In genomic region chr3:33057320-33058298, GRCh38 we compare ENCODE assay signal across 14 cellular contexts. TPM values are rescaled to one million over a fixed set of nuclear protein-coding genes. Genes with fewer than 3 reads are reported as not detected.
A peak's percentile ranks its signal among the peaks of the same experiment; 100 is the strongest.
DNase-seq lines count a peak whose midpoint lies in the region; ATAC-seq and TF ChIP-seq lines count a peak whose summit lies in the region.
"Had no signal": no experiment of that assay in that cellular context is flagged by ENCODE, and none has a peak within 500 bp of the region (broad histone marks: within the 10 kb centered on the region; RNA-seq: fewer than 3 reads in every experiment).

No MANE protein-coding gene starts in this region.

- no peaks in the 10 kb centered on the region for H3K27me3 Mint-ChIP-seq in dendritic cell treated with granulocyte-macrophage colony-stimulating factor and Interleukin-4, amounts not matched to agents 40 ng/mL and 50 ng/mL, for 4 days
- H3K27me3 Mint-ChIP-seq: naive thymus-derived CD4-positive, alpha-beta T cell had no signal

- WGBS in ovary, 3 donors: 83 to 86% (median 84%) methylated on average over 8 of the region's 8 CpGs

- ATAC-seq in GM21360 (IDR thresholded peaks at IDR 0.05; ENCODE audit: unreplicated experiment) (peak; percentile 78), HG03565 (IDR thresholded peaks at IDR 0.05; ENCODE audit: unreplicated experiment) (peak; percentile 50)
- ATAC-seq: left lung; naive thymus-derived CD4-positive, alpha-beta T cell had no signal

- TF ChIP-seq POLR2A in ovary (IDR thresholded peaks at IDR 0.05): no peak

- peak overlapping the region; percentile 96 for H3K27ac Mint-ChIP-seq in dendritic cell treated with granulocyte-macrophage colony-stimulating factor and Interleukin-4, amounts not matched to agents 40 ng/mL and 50 ng/mL, for 4 days

- H3K4me3 Mint-ChIP-seq in dendritic cell treated with granulocyte-macrophage colony-stimulating factor and Interleukin-4, amounts not matched to agents 40 ng/mL and 50 ng/mL, for 4 days: no peak overlapping the region

- no peak overlapping the region for H3K4me3 ChIP-seq in GM12865 (ENCODE audit: low read depth, low read length)
- no peak overlapping the region for H3K4me3 ChIP-seq in ovary
- H3K4me3 ChIP-seq: BLaER1 treated with 17β-estradiol and CSF1 and Interleukin-3, amounts not matched to agents 10 nM and 100 nM; cardiac muscle cell; left lung; sigmoid colon had no signal

- H3K27ac ChIP-seq in ovary: no peak overlapping the region
- H3K27ac ChIP-seq: cardiac muscle cell, left lung, sigmoid colon had no signal

- H3K36me3 Mint-ChIP-seq in dendritic cell treated with granulocyte-macrophage colony-stimulating factor and Interleukin-4, amounts not matched to agents 40 ng/mL and 50 ng/mL, for 4 days (ENCODE audit: low read depth): peaks cover 81% of the 10 kb centered on the region

- H3K4me1 ChIP-seq in ovary (ENCODE audit: insufficient read depth): no peaks in the 10 kb centered on the region
- H3K4me1 ChIP-seq: sigmoid colon had no signal

- TF ChIP-seq EP300 in ovary (IDR thresholded peaks at IDR 0.05): no peak

- H3K27me3 ChIP-seq in ovary: no peaks in the 10 kb centered on the region
- H3K27me3 ChIP-seq: BLaER1 treated with 17β-estradiol and CSF1 and Interleukin-3, amounts not matched to agents 10 nM and 100 nM; cardiac muscle cell; left lung; sigmoid colon had no signal

- no peaks in the 10 kb centered on the region for H3K9me3 Mint-ChIP-seq in dendritic cell treated with granulocyte-macrophage colony-stimulating factor and Interleukin-4, amounts not matched to agents 40 ng/mL and 50 ng/mL, for 4 days

- no peak for TF ChIP-seq CTCF in GM12865 (IDR thresholded peaks at IDR 0.05; ENCODE audit: insufficient read depth, low read depth, low read length, missing control alignments)
- TF ChIP-seq CTCF in ovary (IDR thresholded peaks at IDR 0.05): no peak

- H3K9me3 ChIP-seq in ovary: no peaks in the 10 kb centered on the region
- H3K9me3 ChIP-seq: BLaER1 treated with 17β-estradiol and CSF1 and Interleukin-3, amounts not matched to agents 10 nM and 100 nM; left lung; sigmoid colon had no signal

- intact Hi-C loops in dendritic cell treated with granulocyte-macrophage colony-stimulating factor and Interleukin-4, amounts not matched to agents 40 ng/mL and 50 ng/mL, for 4 days (cut with micrococcal nuclease): no loop called here
- intact Hi-C loops in ovary (cut with DNase I): no loop called here

- DNase-seq in GM12865 (ENCODE audit: low read depth) (peak; percentile 74), pons (ENCODE audit: low spot score) (no peak), NCI-H510A treated with DMSO at 0.1 percent for 48 hours (lab: John Stamatoyannopoulos, UW) (no peak), HPDE6-E6E7 (ENCODE audit: extremely low spot score) (no peak), ovary (no peak)
- DNase-seq: left lung; naive thymus-derived CD4-positive, alpha-beta T cell; NCI-H1048; sigmoid colon had no signal

- peaks cover 77% of the 10 kb centered on the region for H3K4me1 Mint-ChIP-seq in dendritic cell treated with granulocyte-macrophage colony-stimulating factor and Interleukin-4, amounts not matched to agents 40 ng/mL and 50 ng/mL, for 4 days (ENCODE audit: low read depth)

- H3K36me3 ChIP-seq in ovary: no peaks in the 10 kb centered on the region

RNA-seq across cellular contexts. Expression of gene GLB1, which starts 39.3 kb away (rescaled TPM):
- total RNA-seq in ovary: 10 to 100 TPM; 30.8 to 65.5 (median 42.3) TPM
- polyA plus RNA-seq in ovary: 10 to 100 TPM; 23.4 to 99.9 TPM

RNA-seq across cellular contexts. Expression of gene TMPPE, which starts 39.3 kb away (rescaled TPM):
- 1 to 10 TPM; 2.1 to 6.4 (median 6.1) TPM for total RNA-seq in ovary
- 1 to 10 TPM in 1 of 2 donors, under 1 TPM in 1; 0.56 to 1.0 TPM for polyA plus RNA-seq in ovary

RNA-seq across cellular contexts. Expression of gene CRTAP, which starts 56.2 kb away (rescaled TPM):
- 100 to 1,000 TPM; 130 to 343 (median 251) TPM for total RNA-seq in ovary
- polyA plus RNA-seq in ovary: 100 to 1,000 TPM; 192 to 788 TPM
